In the genomic region with DNA sequence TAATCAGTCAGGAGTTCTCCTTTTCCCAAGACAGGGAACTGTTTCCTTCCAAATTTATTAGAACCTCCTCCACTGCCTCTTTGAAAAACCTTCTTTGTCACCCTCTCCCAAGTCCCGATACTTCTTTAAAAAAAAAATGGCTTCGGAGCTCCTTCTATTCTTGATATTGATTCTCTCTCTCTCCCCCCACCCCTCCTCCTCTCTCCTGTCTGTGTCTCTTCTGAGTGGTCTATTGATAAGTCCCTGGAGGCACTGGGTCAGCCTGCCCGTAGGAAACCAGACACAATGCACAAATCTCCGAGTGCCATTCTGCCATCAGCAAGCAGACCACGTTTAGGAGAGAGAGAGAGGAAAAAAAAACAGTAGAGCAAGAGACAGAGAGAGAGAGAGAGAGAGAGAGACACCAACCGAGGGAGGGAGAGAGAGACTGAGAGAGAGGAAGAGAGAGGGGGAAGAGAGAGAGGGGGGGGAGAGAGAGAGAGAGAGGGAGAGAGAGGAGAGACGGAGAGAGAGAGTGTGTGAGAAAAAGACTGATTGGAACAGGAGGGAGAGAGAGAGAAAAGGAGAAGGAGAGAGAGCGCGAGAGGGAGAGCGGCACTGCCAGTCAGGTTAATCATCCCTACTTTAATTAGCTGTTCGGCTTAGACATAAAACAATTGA, we compare ENCODE assay signal across 8 cellular contexts.
DNase-seq lines count a peak whose midpoint lies in the region; ATAC-seq lines count a peak whose summit lies in the region.

No MANE protein-coding gene starts in this region.

- DNase-seq in NCI-H2081 (lab: John Stamatoyannopoulos, UW) = peak; percentile 40 to 53
- DNase-seq in NCI-H2081 treated with DMSO at 0.1 percent for 48 hours (lab: John Stamatoyannopoulos, UW) = no peak
- DNase-seq in SK-N-DZ (ENCODE audit: low spot score) = peak; percentile 84
- DNase-seq in left ventricle myocardium superior = no peak
- no peak for DNase-seq in skeletal muscle cell (ENCODE audit: low read depth)

- intact Hi-C loops in left ventricle myocardium superior (cut with micrococcal nuclease) = no loop called here

- H3K4me3 ChIP-seq in skeletal muscle cell (ENCODE audit: low read depth, low read length) = peak overlapping the region; percentile 34

- ATAC-seq in left ventricle myocardium superior = peak; percentile 40
- ATAC-seq in HG02885 (IDR thresholded peaks at IDR 0.05; ENCODE audit: poor library complexity, unreplicated experiment) = no peak
- ATAC-seq in HG03571 (IDR thresholded peaks at IDR 0.05; ENCODE audit: unreplicated experiment) = no peak
- no peak for ATAC-seq in HG02610 (IDR thresholded peaks at IDR 0.05; ENCODE audit: unreplicated experiment)

Comparison
In these comparisons a context has a peak if more than half of its experiments do, and no peak if none do; other contexts are left out.
1. DNase-seq: peak in NCI-H2081 (2 of 2) and SK-N-DZ (single experiment); none in NCI-H2081 treated with DMSO at 0.1 percent for 48 hours (single experiment), left ventricle myocardium superior (single experiment) and skeletal muscle cell (single experiment).